In the genomic region with DNA sequence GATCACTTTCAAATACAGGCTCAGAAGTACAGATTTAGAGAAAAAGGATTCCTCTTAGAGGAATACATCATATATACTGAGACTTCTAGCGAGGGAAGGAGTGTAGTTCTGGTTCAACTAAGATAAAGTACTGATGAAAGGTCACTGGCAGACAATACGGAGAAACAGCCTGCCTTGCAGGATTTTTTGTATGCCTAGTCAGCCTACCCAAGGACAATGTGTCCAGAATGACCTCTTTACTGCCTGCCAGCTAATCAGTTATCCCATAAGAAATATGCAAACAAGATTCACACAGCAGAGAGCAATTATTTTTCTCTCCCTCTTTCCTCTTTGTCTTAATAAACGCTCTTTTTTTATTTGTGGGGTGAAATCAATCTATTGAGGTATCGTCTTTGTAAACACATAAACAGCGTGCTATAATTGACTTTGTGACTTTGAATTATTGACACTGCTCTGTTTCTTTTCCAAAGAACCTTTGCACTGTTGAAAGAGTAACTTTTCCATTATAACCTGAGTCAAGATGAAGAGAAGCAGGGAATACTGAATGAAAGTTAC, we compare ENCODE assay signal across 1 cellular context.
TF ChIP-seq lines count a peak whose summit lies in the region.

No MANE protein-coding gene starts in this region.

TF ChIP-seq in A549, 52 proteins besides CTCF, POLR2A, EP300 and RAD21 (continued from another document):
- TF ChIP-seq RARB (CRISPR knock-in tag; IDR thresholded peaks at IDR 0.05) (no peak), JUN (IDR thresholded peaks at IDR 0.05) (no peak)
